Comparison of ENCODE assay signal across 9 cellular contexts in genomic region chr19:21474671-21475181, GRCh38. TPM values are rescaled to one million over a fixed set of nuclear protein-coding genes. Genes with fewer than 3 reads are reported as not detected.
DNase-seq lines count a peak whose midpoint lies in the region; ATAC-seq and TF ChIP-seq lines count a peak whose summit lies in the region.
"Had no signal": no experiment of that assay in that cellular context is flagged by ENCODE, and none has a peak within 500 bp of the region (broad histone marks: within the 10 kb centered on the region; RNA-seq: fewer than 3 reads in every experiment).

No MANE protein-coding gene starts in this region.

- H3K27ac ChIP-seq in thymus (ENCODE audit: low read depth): no peak overlapping the region
- H3K27ac ChIP-seq: PC-9 had no signal

- peak; percentile 47 for ATAC-seq in GM18873 (IDR thresholded peaks at IDR 0.05; ENCODE audit: low FRiP score, unreplicated experiment)
- ATAC-seq in SK-N-SH treated with all-trans-retinoic acid at 6 μM for 48 hours: peak; percentile 84
- peak; percentile 96 for ATAC-seq in activated naive CD8-positive, alpha-beta T cell treated with anti-CD3 and anti-CD28 coated beads, Interleukin-2, amount 50 U/mL, for 24 hours
- peak; percentile 100 for ATAC-seq in left ventricle myocardium superior
- no peak for ATAC-seq in HG03439 (IDR thresholded peaks at IDR 0.05; ENCODE audit: unreplicated experiment)
- no peak for ATAC-seq in GM21619 (IDR thresholded peaks at IDR 0.05; ENCODE audit: unreplicated experiment)

- DNase-seq in activated naive CD8-positive, alpha-beta T cell treated with anti-CD3 and anti-CD28 coated beads, Interleukin-2, amount 50 U/mL, for 24 hours: peak; percentile 80
- peak; percentile 90 for DNase-seq in left ventricle myocardium superior
- peak; percentile 94 for DNase-seq in posterior vena cava (ENCODE audit: low spot score)

- H3K36me3 Mint-ChIP-seq in activated naive CD8-positive, alpha-beta T cell treated with anti-CD3 and anti-CD28 coated beads, Interleukin-2, amount 50 U/mL, for 24 hours (ENCODE audit: low read depth): peaks cover 5% of the 10 kb centered on the region

- peaks cover 5% of the 10 kb centered on the region for H3K4me1 Mint-ChIP-seq in activated naive CD8-positive, alpha-beta T cell treated with anti-CD3 and anti-CD28 coated beads, Interleukin-2, amount 50 U/mL, for 24 hours

- H3K4me3 Mint-ChIP-seq in activated naive CD8-positive, alpha-beta T cell treated with anti-CD3 and anti-CD28 coated beads, Interleukin-2, amount 50 U/mL, for 24 hours: peak overlapping the region; percentile 74

- no peaks in the 10 kb centered on the region for H3K36me3 ChIP-seq in thymus (ENCODE audit: control insufficient read depth, insufficient read depth)

- H3K4me1 ChIP-seq in thymus (ENCODE audit: control insufficient read depth, insufficient read depth, low read length): peaks cover 5% of the 10 kb centered on the region

- H3K9me3 ChIP-seq in thymus (ENCODE audit: control insufficient read depth): no peaks in the 10 kb centered on the region

- peak overlapping the region; percentile 49 for H3K4me3 ChIP-seq in thymus (ENCODE audit: low read length)
- H3K4me3 ChIP-seq: PC-9 had no signal

- H3K27ac Mint-ChIP-seq in activated naive CD8-positive, alpha-beta T cell treated with anti-CD3 and anti-CD28 coated beads, Interleukin-2, amount 50 U/mL, for 24 hours: peak overlapping the region; percentile 22

- H3K27me3 Mint-ChIP-seq in activated naive CD8-positive, alpha-beta T cell treated with anti-CD3 and anti-CD28 coated beads, Interleukin-2, amount 50 U/mL, for 24 hours: peaks cover 7% of the 10 kb centered on the region

- WGBS in thymus: 2% methylated on average over 37 of the region's 37 CpGs

- intact Hi-C loops in left ventricle myocardium superior (cut with micrococcal nuclease): no loop called here
- intact Hi-C loops in posterior vena cava (cut with DNase I): no loop called here

- no peaks in the 10 kb centered on the region for H3K27me3 ChIP-seq in thymus (ENCODE audit: control insufficient read depth, insufficient read depth)

- peaks cover 6% of the 10 kb centered on the region for H3K9me3 Mint-ChIP-seq in activated naive CD8-positive, alpha-beta T cell treated with anti-CD3 and anti-CD28 coated beads, Interleukin-2, amount 50 U/mL, for 24 hours

TF ChIP-seq in SK-N-SH treated with all-trans-retinoic acid at 6 μM for 48 hours, 23 proteins besides CTCF, POLR2A, EP300 and RAD21:
- TF ChIP-seq GLIS3 (CRISPR knock-in tag; IDR thresholded peaks at IDR 0.05): no peak
- TF ChIP-seq RARB (CRISPR knock-in tag; IDR thresholded peaks at IDR 0.05): no peak
- no peak for TF ChIP-seq TCF4 (CRISPR knock-in tag; IDR thresholded peaks at IDR 0.05; ENCODE audit: borderline replicate concordance)
- no peak for TF ChIP-seq ARNTL (CRISPR knock-in tag; IDR thresholded peaks at IDR 0.05; ENCODE audit: borderline replicate concordance, low read depth)
- no peak for TF ChIP-seq CSRNP3 (CRISPR knock-in tag; IDR thresholded peaks at IDR 0.05)
- no peak for TF ChIP-seq CREB5 (CRISPR knock-in tag; IDR thresholded peaks at IDR 0.05; ENCODE audit: low read depth)
- TF ChIP-seq ZNF70 (CRISPR knock-in tag; IDR thresholded peaks at IDR 0.05): no peak
- TF ChIP-seq ESRRG (CRISPR knock-in tag; IDR thresholded peaks at IDR 0.05): no peak
- no peak for TF ChIP-seq ZFP3 (CRISPR knock-in tag; IDR thresholded peaks at IDR 0.05)

RNA-seq across cellular contexts. Expression of gene ZNF429, which starts 30.7 kb away (rescaled TPM):
- total RNA-seq in left ventricle myocardium superior: 6.5 TPM
- 1 to 10 TPM; 8.4 to 9.9 TPM for total RNA-seq in posterior vena cava
- polyA plus RNA-seq in thymus: 11.2 TPM

Comparison
In these comparisons a context has a peak if more than half of its experiments do, and no peak if none do; other contexts are left out.
1. ATAC-seq: peak in GM18873 (single experiment), SK-N-SH treated with all-trans-retinoic acid at 6 μM for 48 hours (single experiment), activated naive CD8-positive, alpha-beta T cell treated with anti-CD3 and anti-CD28 coated beads, Interleukin-2, amount 50 U/mL, for 24 hours (single experiment) and left ventricle myocardium superior (single experiment); none in HG03439 (single experiment) and GM21619 (single experiment).
2. Peak in every context shown above with its lines, with median percentiles within 50 percentile points of each other: DNase-seq.